Comparison of ENCODE assay signal across 1 cellular context in the genomic region with DNA sequence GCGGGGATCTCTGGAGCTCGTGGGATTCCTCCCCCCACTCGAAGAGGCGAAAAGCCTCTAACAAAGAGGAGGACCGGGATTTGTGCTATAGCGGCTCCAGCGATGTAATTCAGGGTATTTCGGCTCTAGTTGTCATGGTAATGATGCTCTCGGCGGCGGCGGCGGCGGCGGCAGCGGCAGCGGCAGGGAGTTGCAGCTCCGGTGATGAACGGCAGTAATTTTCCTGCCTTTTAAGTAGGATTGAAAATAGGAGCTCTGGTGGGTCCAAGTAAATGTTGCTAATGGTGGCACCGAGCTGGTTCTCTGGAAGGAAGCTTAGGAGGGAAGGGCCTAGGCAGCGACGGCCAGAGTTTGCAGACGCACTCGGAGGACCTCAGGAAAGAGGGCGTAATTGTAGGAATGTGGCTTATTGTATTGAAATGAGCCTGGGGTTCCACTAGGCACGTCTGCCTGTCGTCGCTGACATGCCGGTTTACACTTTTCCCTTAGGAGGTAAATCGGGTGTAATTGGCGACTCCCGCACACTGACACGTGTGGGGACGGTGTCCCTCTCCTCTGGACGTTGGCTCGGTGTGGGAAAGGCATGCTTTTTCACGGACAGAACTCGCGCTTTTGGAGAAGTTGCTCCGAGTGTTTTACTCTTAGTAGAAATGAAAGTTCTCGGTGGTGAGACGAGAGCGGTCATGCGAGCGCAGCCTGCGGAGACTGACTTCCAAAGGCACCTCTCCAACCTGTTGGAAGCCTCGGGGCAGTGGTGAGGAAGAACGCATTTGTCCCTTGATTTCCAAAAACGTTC.
A peak's percentile ranks its signal among the peaks of the same experiment; 100 is the strongest.
TF ChIP-seq lines count a peak whose summit lies in the region.

No MANE protein-coding gene starts in this region.

TF ChIP-seq in K562, 482 proteins besides CTCF, POLR2A, EP300 and RAD21 (continued from another document and continues in another):
- TF ChIP-seq, protein P1, sequence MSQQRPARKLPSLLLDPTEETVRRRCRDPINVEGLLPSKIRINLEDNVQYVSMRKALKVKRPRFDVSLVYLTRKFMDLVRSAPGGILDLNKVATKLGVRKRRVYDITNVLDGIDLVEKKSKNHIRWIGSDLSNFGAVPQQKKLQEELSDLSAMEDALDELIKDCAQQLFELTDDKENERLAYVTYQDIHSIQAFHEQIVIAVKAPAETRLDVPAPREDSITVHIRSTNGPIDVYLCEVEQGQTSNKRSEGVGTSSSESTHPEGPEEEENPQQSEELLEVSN (IDR thresholded peaks at IDR 0.05; ENCODE audit: borderline replicate concordance in 1 of 2, extremely low read depth in 1 of 2, insufficient read depth in 1 of 2, insufficient read length in 1 of 2, low read depth in 1 of 2, low read length in 1 of 2, poor library complexity in 1 of 2, severe bottlenecking in 1 of 2): peak in 1 of 2 experiments; percentile 18
- TF ChIP-seq DMBX1 (CRISPR knock-in tag; IDR thresholded peaks at IDR 0.05; ENCODE audit: borderline replicate concordance) (no peak), ZNF124 (CRISPR knock-in tag; IDR thresholded peaks at IDR 0.05) (no peak), NCOA6 (IDR thresholded peaks at IDR 0.05) (no peak), RFX1 (IDR thresholded peaks at IDR 0.05) (peak; percentile 87), PHB (CRISPR knock-in tag; IDR thresholded peaks at IDR 0.05) (no peak), KAT8 (IDR thresholded peaks at IDR 0.05; ENCODE audit: low read depth) (no peak), ZKSCAN8 (CRISPR knock-in tag; IDR thresholded peaks at IDR 0.05) (no peak), EZH2 (IDR thresholded peaks at IDR 0.05; ENCODE audit: borderline replicate concordance, low read depth, low read length) (peak; percentile 99; the same call in 1 of the 2 replicates), DIDO1 (tag; IDR thresholded peaks at IDR 0.05; ENCODE audit: low read depth) (no peak), RFX7 (CRISPR knock-in tag; IDR thresholded peaks at IDR 0.05) (no peak), ELF1 (tag; IDR thresholded peaks at IDR 0.05) (no peak), EWSR1 (IDR thresholded peaks at IDR 0.05; ENCODE audit: borderline replicate concordance, low read depth, partially characterized antibody) (no peak), TCF7L2 (IDR thresholded peaks at IDR 0.05; ENCODE audit: low read depth, low read length) (no peak), RBBP5 (IDR thresholded peaks at IDR 0.05; ENCODE audit: borderline replicate concordance, insufficient read depth, low read length, poor library complexity, severe bottlenecking) (peak; percentile 48), STAT5B (CRISPR knock-in tag; IDR thresholded peaks at IDR 0.05) (no peak), NONO (IDR thresholded peaks at IDR 0.05; ENCODE audit: low read depth in 2 of 2, low read length in 1 of 2) (no peak), SMC3 (conservative IDR thresholded peaks at IDR 0.05; ENCODE audit: insufficient read depth, low read depth, low read length) (no peak), RAD51 (IDR thresholded peaks at IDR 0.05; ENCODE audit: borderline replicate concordance, low read depth) (no peak), NELFE (IDR thresholded peaks at IDR 0.05; ENCODE audit: insufficient read depth, insufficient read length) (no peak), CBFA2T3 (IDR thresholded peaks at IDR 0.05) (no peak), GTF2E2 (tag; IDR thresholded peaks at IDR 0.05) (no peak), NR1H2 (CRISPR knock-in tag; IDR thresholded peaks at IDR 0.05) (no peak), SETDB1 (IDR thresholded peaks at IDR 0.05; ENCODE audit: low read length) (no peak), CSDE1 (IDR thresholded peaks at IDR 0.05) (no peak), HMG20A (CRISPR knock-in tag; conservative IDR thresholded peaks at IDR 0.05) (no peak), ZNF717 (CRISPR knock-in tag; IDR thresholded peaks at IDR 0.05) (no peak), ZNF507 (tag; conservative IDR thresholded peaks at IDR 0.05) (no peak), DNMT1 (IDR thresholded peaks at IDR 0.05) (no peak), RBM34 (IDR thresholded peaks at IDR 0.05; ENCODE audit: borderline replicate concordance, insufficient read depth, low read length) (no peak), JUN (IDR thresholded peaks at IDR 0.05; ENCODE audit: borderline replicate concordance, low read depth, low read length) (no peak), JUN (CRISPR knock-in tag; IDR thresholded peaks at IDR 0.05; ENCODE audit: borderline replicate concordance) (peak; percentile 64; the same call in 1 of the 2 replicates), ZBED1 (IDR thresholded peaks at IDR 0.05) (no peak), BMI1 (IDR thresholded peaks at IDR 0.05; ENCODE audit: low read length) (no peak), TEAD1 (CRISPR knock-in tag; IDR thresholded peaks at IDR 0.05) (peak in 1 of 2 experiments; percentile 76; a peak in 2 of 4 replicates), ZNF644 (tag; IDR thresholded peaks at IDR 0.05; ENCODE audit: low read depth) (no peak), GABPA (tag; conservative IDR thresholded peaks at IDR 0.05; ENCODE audit: low read depth) (no peak)
- TF ChIP-seq, protein P2, sequence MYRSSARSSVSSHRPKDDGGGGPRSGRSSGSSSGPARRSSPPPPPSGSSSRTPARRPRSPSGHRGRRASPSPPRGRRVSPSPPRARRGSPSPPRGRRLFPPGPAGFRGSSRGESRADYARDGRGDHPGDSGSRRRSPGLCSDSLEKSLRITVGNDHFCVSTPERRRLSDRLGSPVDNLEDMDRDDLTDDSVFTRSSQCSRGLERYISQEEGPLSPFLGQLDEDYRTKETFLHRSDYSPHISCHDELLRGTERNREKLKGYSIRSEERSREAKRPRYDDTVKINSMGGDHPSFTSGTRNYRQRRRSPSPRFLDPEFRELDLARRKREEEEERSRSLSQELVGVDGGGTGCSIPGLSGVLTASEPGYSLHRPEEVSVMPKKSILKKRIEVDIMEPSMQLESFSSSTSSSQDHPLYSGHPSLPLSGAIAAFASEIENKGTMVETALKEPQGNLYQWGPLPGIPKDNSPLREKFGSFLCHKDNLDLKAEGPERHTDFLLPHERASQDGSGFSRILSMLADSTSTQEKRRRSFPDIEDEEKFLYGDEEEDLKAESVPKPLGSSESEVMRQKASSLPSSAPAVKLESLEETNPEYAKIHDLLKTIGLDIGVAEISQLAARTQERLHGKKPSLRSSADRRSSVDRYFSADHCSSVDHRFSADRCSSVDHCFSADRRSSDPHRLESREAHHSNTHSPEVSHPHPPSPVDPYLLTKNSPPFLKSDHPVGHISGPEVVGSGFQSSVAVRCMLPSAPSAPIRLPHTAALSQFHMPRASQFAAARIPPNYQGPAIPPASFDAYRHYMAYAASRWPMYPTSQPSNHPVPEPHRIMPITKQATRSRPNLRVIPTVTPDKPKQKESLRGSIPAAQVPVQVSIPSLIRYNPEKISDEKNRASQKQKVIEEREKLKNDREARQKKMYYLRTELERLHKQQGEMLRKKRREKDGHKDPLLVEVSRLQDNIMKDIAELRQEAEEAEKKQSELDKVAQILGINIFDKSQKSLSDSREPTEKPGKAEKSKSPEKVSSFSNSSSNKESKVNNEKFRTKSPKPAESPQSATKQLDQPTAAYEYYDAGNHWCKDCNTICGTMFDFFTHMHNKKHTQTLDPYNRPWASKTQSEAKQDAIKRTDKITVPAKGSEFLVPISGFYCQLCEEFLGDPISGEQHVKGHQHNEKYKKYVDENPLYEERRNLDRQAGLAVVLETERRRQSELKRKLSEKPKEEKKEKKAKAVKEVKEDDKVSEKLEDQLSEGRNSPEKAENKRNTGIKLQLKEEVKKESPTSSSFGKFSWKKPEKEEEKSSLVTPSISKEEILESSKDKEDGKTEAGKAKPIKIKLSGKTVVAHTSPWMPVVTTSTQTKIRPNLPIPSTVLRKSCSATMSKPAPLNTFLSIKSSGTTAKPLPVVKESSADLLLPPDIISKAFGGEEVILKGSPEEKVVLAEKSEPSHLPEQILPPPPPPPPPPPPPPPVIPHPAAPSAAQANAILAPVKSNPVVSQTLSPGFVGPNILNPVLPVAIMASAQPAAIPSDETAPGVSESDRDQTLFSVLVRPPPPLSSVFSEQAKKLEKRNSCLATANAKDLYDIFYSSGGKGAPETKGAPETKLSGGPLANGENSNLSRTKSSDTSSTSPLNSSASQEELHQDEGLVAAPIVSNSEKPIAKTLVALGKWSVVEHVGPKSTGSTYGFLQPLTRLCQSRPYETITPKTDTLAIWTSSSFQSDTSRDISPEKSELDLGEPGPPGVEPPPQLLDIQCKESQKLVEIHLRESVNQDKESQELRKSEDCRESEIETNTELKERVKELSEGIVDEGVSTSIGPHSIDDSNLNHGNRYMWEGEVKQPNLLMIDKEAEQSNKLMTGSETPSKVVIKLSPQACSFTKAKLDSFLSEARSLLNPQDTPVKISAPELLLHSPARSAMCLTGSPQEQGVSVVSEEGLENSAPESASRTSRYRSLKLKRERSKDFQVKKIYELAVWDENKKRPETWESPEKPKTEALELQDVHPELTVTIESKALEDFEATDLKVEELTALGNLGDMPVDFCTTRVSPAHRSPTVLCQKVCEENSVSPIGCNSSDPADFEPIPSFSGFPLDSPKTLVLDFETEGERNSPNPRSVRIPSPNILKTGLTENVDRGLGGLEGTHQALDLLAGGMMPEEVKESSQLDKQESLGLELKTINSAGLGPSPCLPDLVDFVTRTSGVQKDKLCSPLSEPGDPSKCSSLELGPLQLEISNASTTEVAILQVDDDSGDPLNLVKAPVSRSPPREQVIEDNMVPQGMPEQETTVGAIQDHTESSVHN (IDR thresholded peaks at IDR 0.05; ENCODE audit: borderline replicate concordance in 1 of 2, low read depth in 1 of 2): no peak
- TF ChIP-seq, protein P3, sequence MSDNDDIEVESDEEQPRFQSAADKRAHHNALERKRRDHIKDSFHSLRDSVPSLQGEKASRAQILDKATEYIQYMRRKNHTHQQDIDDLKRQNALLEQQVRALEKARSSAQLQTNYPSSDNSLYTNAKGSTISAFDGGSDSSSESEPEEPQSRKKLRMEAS (CRISPR knock-in tag; IDR thresholded peaks at IDR 0.05): peak; percentile 55
- TF ChIP-seq, protein P4, sequence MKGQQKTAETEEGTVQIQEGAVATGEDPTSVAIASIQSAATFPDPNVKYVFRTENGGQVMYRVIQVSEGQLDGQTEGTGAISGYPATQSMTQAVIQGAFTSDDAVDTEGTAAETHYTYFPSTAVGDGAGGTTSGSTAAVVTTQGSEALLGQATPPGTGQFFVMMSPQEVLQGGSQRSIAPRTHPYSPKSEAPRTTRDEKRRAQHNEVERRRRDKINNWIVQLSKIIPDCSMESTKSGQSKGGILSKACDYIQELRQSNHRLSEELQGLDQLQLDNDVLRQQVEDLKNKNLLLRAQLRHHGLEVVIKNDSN (CRISPR knock-in tag; IDR thresholded peaks at IDR 0.05): 0 out of 2 replicates have a peak, but pooled peaks have one; percentile 7
- TF ChIP-seq, protein P5, sequence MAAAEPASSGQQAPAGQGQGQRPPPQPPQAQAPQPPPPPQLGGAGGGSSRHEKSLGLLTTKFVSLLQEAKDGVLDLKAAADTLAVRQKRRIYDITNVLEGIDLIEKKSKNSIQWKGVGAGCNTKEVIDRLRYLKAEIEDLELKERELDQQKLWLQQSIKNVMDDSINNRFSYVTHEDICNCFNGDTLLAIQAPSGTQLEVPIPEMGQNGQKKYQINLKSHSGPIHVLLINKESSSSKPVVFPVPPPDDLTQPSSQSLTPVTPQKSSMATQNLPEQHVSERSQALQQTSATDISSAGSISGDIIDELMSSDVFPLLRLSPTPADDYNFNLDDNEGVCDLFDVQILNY (CRISPR knock-in tag; IDR thresholded peaks at IDR 0.05): no peak
- TF ChIP-seq, protein P6, sequence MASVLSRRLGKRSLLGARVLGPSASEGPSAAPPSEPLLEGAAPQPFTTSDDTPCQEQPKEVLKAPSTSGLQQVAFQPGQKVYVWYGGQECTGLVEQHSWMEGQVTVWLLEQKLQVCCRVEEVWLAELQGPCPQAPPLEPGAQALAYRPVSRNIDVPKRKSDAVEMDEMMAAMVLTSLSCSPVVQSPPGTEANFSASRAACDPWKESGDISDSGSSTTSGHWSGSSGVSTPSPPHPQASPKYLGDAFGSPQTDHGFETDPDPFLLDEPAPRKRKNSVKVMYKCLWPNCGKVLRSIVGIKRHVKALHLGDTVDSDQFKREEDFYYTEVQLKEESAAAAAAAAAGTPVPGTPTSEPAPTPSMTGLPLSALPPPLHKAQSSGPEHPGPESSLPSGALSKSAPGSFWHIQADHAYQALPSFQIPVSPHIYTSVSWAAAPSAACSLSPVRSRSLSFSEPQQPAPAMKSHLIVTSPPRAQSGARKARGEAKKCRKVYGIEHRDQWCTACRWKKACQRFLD (CRISPR knock-in tag; IDR thresholded peaks at IDR 0.05): 0 out of 2 replicates have a peak, but pooled peaks have one; percentile 27
- TF ChIP-seq, protein P7, sequence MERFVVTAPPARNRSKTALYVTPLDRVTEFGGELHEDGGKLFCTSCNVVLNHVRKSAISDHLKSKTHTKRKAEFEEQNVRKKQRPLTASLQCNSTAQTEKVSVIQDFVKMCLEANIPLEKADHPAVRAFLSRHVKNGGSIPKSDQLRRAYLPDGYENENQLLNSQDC (CRISPR knock-in tag; IDR thresholded peaks at IDR 0.05): peak; percentile 44; the same call in 1 of the 2 replicates
- TF ChIP-seq, protein P8, sequence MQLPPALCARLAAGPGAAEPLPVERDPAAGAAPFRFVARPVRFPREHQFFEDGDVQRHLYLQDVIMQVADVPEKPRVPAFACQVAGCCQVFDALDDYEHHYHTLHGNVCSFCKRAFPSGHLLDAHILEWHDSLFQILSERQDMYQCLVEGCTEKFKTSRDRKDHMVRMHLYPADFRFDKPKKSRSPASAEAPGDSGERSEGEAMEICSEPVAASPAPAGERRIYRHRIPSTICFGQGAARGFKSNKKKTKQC (CRISPR knock-in tag; IDR thresholded peaks at IDR 0.05): no peak
- TF ChIP-seq, protein P9, sequence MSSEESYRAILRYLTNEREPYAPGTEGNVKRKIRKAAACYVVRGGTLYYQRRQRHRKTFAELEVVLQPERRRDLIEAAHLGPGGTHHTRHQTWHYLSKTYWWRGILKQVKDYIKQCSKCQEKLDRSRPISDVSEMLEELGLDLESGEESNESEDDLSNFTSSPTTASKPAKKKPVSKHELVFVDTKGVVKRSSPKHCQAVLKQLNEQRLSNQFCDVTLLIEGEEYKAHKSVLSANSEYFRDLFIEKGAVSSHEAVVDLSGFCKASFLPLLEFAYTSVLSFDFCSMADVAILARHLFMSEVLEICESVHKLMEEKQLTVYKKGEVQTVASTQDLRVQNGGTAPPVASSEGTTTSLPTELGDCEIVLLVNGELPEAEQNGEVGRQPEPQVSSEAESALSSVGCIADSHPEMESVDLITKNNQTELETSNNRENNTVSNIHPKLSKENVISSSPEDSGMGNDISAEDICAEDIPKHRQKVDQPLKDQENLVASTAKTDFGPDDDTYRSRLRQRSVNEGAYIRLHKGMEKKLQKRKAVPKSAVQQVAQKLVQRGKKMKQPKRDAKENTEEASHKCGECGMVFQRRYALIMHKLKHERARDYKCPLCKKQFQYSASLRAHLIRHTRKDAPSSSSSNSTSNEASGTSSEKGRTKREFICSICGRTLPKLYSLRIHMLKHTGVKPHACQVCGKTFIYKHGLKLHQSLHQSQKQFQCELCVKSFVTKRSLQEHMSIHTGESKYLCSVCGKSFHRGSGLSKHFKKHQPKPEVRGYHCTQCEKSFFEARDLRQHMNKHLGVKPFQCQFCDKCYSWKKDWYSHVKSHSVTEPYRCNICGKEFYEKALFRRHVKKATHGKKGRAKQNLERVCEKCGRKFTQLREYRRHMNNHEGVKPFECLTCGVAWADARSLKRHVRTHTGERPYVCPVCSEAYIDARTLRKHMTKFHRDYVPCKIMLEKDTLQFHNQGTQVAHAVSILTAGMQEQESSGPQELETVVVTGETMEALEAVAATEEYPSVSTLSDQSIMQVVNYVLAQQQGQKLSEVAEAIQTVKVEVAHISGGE (CRISPR knock-in tag; IDR thresholded peaks at IDR 0.05): peak in 1 of 3 experiments; percentile 48; a peak in 2 of 6 replicates
